In genomic region chr4:149005191-149005590, GRCh38 we compare ENCODE assay signal across 1 cellular context.
TF ChIP-seq lines count a peak whose summit lies in the region.

No MANE protein-coding gene starts in this region.

TF ChIP-seq in SK-N-SH, 30 proteins besides CTCF, POLR2A, EP300 and RAD21 (continued from another document):
- no peak for TF ChIP-seq MAX (IDR thresholded peaks at IDR 0.05; ENCODE audit: low read depth)
- no peak for TF ChIP-seq FOXM1 (IDR thresholded peaks at IDR 0.05; ENCODE audit: low read depth)
- TF ChIP-seq NFIC (IDR thresholded peaks at IDR 0.05; ENCODE audit: borderline replicate concordance): no peak
TF ChIP-seq in SK-N-SH: peak in this region for 0.
